In the genomic region with DNA sequence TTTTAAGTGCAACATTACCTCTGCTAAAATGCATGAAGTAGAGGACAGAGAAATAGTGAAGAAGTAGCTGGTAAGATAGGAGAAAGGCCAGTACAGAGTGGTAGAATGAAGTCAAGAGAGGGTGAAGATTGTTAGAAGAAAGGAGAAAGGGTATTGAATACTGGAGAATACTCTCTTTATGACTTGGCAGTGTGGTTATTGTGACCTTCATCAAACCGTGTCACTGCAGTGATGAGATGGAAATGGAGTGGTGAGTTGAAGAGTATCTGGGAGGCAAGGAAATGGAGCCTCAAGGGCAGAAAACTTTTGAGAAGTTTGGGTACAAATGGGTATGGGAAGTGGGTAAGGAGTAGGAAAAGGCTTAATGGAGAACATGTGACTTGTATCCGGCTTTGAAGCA, we compare ENCODE assay signal across 29 cellular contexts. TPM values are rescaled to one million over a fixed set of nuclear protein-coding genes. Genes with fewer than 3 reads are reported as not detected.
A peak's percentile ranks its signal among the peaks of the same experiment; 100 is the strongest.
DNase-seq lines count a peak whose midpoint lies in the region; ATAC-seq and TF ChIP-seq lines count a peak whose summit lies in the region.
"Had no signal": no experiment of that assay in that cellular context is flagged by ENCODE, and none has a peak within 500 bp of the region (broad histone marks: within the 10 kb centered on the region; RNA-seq: fewer than 3 reads in every experiment).

No MANE protein-coding gene starts in this region.

- H3K27ac ChIP-seq in osteoblast (ENCODE audit: low read depth, low read length) = no peak overlapping the region
- H3K27ac ChIP-seq: A549, parathyroid adenoma, skin epidermis, stomach had no signal

- H2AFZ ChIP-seq in osteoblast (ENCODE audit: low read length) = no peak overlapping the region
- H2AFZ ChIP-seq: parathyroid adenoma had no signal

- TF ChIP-seq CTCF in Calu3 (IDR thresholded peaks at IDR 0.05; ENCODE audit: unreplicated experiment) = no peak
- no peak for TF ChIP-seq CTCF in osteoblast (IDR thresholded peaks at IDR 0.05; ENCODE audit: extremely low read depth, low read depth, low read length)

- DNase-seq in activated naive CD4-positive, alpha-beta T cell treated with anti-CD3 and anti-CD28 coated beads for 36 hours = no peak
- DNase-seq in activated naive CD4-positive, alpha-beta T cell treated with anti-CD3 and anti-CD28 coated beads, Interleukin-2, amount 10 ng/mL, durations not matched to agents 7 days and 5 days = no peak
- DNase-seq in Calu3 (no peak), osteoblast (ENCODE audit: insufficient read length, low spot score, missing footprints) (peak; percentile 15), NCI-H82 treated with DMSO at 0.1 percent for 48 hours (lab: John Stamatoyannopoulos, UW; ENCODE audit: unreplicated experiment) (no peak), DMS 273 treated with DMSO at 0.1 percent for 48 hours (lab: John Stamatoyannopoulos, UW) (no peak)
- no peak for DNase-seq in activated T-helper 1 cell treated with anti-CD3 and anti-CD28 coated beads, Interleukin-12 subunit alpha, Interleukin-12 subunit beta, Interleukin-2, Interleukin-4 antibody, amounts not matched to agents 30 ng/mL and 10 ng/mL and 1 ng/mL, durations not matched to agents 14 hours and 24 hours and 36 hours (ENCODE audit: low spot score)
- DNase-seq: activated CD4-positive, CD25-positive, alpha-beta regulatory T cell treated with anti-CD3 and anti-CD28 coated beads, Interleukin-2, amount 50 U/mL, for 72 hours; activated CD8-positive, alpha-beta memory T cell treated with anti-CD3 and anti-CD28 coated beads for 24 hours; activated gamma-delta T cell treated with Interleukin-2 at 50 U/mL for 16 hours; CD4-positive, alpha-beta memory T cell; EL; H9; hippocampal formation; left cardiac atrium; mammary epithelial cell; NCI-H1105; NCI-H187; NCI-H446 treated with DMSO at 0.1 percent for 48 hours; NCI-H774; retina; RPMI8226; SK-N-SH; stomach had no signal

- peaks cover 3% of the 10 kb centered on the region for H3K36me3 ChIP-seq in osteoblast (ENCODE audit: insufficient read depth, low read length)

- peaks cover 11% of the 10 kb centered on the region for H3K4me1 Mint-ChIP-seq in activated naive CD4-positive, alpha-beta T cell treated with anti-CD3 and anti-CD28 coated beads for 36 hours (ENCODE audit: low read depth)
- H3K4me1 Mint-ChIP-seq in activated naive CD4-positive, alpha-beta T cell treated with anti-CD3 and anti-CD28 coated beads, Interleukin-2, amount 10 ng/mL, durations not matched to agents 7 days and 5 days = peaks cover 20% of the 10 kb centered on the region
- H3K4me1 Mint-ChIP-seq in Calu3 (ENCODE audit: low read depth, unreplicated experiment) = peaks cover 59% of the 10 kb centered on the region
- H3K4me1 Mint-ChIP-seq in activated T-helper 1 cell treated with anti-CD3 and anti-CD28 coated beads, Interleukin-12 subunit alpha, Interleukin-12 subunit beta, Interleukin-2, Interleukin-4 antibody, amounts not matched to agents 30 ng/mL and 10 ng/mL and 1 ng/mL, durations not matched to agents 14 hours and 24 hours and 36 hours (ENCODE audit: low read depth) = peaks cover 24% of the 10 kb centered on the region

- no peaks in the 10 kb centered on the region for H3K27me3 Mint-ChIP-seq in activated naive CD4-positive, alpha-beta T cell treated with anti-CD3 and anti-CD28 coated beads for 36 hours (ENCODE audit: low read depth)
- H3K27me3 Mint-ChIP-seq in activated naive CD4-positive, alpha-beta T cell treated with anti-CD3 and anti-CD28 coated beads, Interleukin-2, amount 10 ng/mL, durations not matched to agents 7 days and 5 days = no peaks in the 10 kb centered on the region
- no peaks in the 10 kb centered on the region for H3K27me3 Mint-ChIP-seq in Calu3 (ENCODE audit: unreplicated experiment)
- H3K27me3 Mint-ChIP-seq in activated T-helper 1 cell treated with anti-CD3 and anti-CD28 coated beads, Interleukin-12 subunit alpha, Interleukin-12 subunit beta, Interleukin-2, Interleukin-4 antibody, amounts not matched to agents 30 ng/mL and 10 ng/mL and 1 ng/mL, durations not matched to agents 14 hours and 24 hours and 36 hours (ENCODE audit: insufficient read depth) = no peaks in the 10 kb centered on the region
- H3K27me3 Mint-ChIP-seq: CD4-positive, alpha-beta memory T cell had no signal

- no peaks in the 10 kb centered on the region for H3K9me3 ChIP-seq in osteoblast (ENCODE audit: low read depth, low read length)
- H3K9me3 ChIP-seq: A549, SK-N-SH, stomach had no signal

- intact Hi-C loops in activated naive CD4-positive, alpha-beta T cell treated with anti-CD3 and anti-CD28 coated beads for 36 hours (cut with micrococcal nuclease) = no loop called here
- intact Hi-C loops in Calu3 (cut with micrococcal nuclease; ENCODE audit: unreplicated experiment) = no loop called here
- intact Hi-C loops in activated T-helper 1 cell treated with anti-CD3 and anti-CD28 coated beads, Interleukin-12 subunit alpha, Interleukin-12 subunit beta, Interleukin-2, Interleukin-4 antibody, amounts not matched to agents 30 ng/mL and 10 ng/mL and 1 ng/mL, durations not matched to agents 14 hours and 24 hours and 36 hours (cut with micrococcal nuclease) = no loop called here

- peak overlapping the region; percentile 10 for H3K27ac Mint-ChIP-seq in activated naive CD4-positive, alpha-beta T cell treated with anti-CD3 and anti-CD28 coated beads for 36 hours
- H3K27ac Mint-ChIP-seq in activated naive CD4-positive, alpha-beta T cell treated with anti-CD3 and anti-CD28 coated beads, Interleukin-2, amount 10 ng/mL, durations not matched to agents 7 days and 5 days = no peak overlapping the region
- peak overlapping the region; percentile 73 for H3K27ac Mint-ChIP-seq in Calu3 (ENCODE audit: unreplicated experiment)
- peak overlapping the region; percentile 50 for H3K27ac Mint-ChIP-seq in activated T-helper 1 cell treated with anti-CD3 and anti-CD28 coated beads, Interleukin-12 subunit alpha, Interleukin-12 subunit beta, Interleukin-2, Interleukin-4 antibody, amounts not matched to agents 30 ng/mL and 10 ng/mL and 1 ng/mL, durations not matched to agents 14 hours and 24 hours and 36 hours
- H3K27ac Mint-ChIP-seq: H9 had no signal

- H3K79me2 ChIP-seq in osteoblast (ENCODE audit: insufficient read depth, low read length) = peaks cover 3% of the 10 kb centered on the region
- H3K79me2 ChIP-seq: parathyroid adenoma had no signal

- H3K4me3 Mint-ChIP-seq in activated naive CD4-positive, alpha-beta T cell treated with anti-CD3 and anti-CD28 coated beads for 36 hours = no peak overlapping the region
- H3K4me3 Mint-ChIP-seq in activated naive CD4-positive, alpha-beta T cell treated with anti-CD3 and anti-CD28 coated beads, Interleukin-2, amount 10 ng/mL, durations not matched to agents 7 days and 5 days = no peak overlapping the region
- peak overlapping the region; percentile 1 for H3K4me3 Mint-ChIP-seq in Calu3 (ENCODE audit: low read depth, unreplicated experiment)
- no peak overlapping the region for H3K4me3 Mint-ChIP-seq in activated T-helper 1 cell treated with anti-CD3 and anti-CD28 coated beads, Interleukin-12 subunit alpha, Interleukin-12 subunit beta, Interleukin-2, Interleukin-4 antibody, amounts not matched to agents 30 ng/mL and 10 ng/mL and 1 ng/mL, durations not matched to agents 14 hours and 24 hours and 36 hours
- H3K4me3 Mint-ChIP-seq: CD4-positive, alpha-beta memory T cell; H9 had no signal

- H3K36me3 Mint-ChIP-seq in activated naive CD4-positive, alpha-beta T cell treated with anti-CD3 and anti-CD28 coated beads for 36 hours (ENCODE audit: low read depth) = peaks cover 5% of the 10 kb centered on the region
- H3K36me3 Mint-ChIP-seq in activated naive CD4-positive, alpha-beta T cell treated with anti-CD3 and anti-CD28 coated beads, Interleukin-2, amount 10 ng/mL, durations not matched to agents 7 days and 5 days = peaks cover 20% of the 10 kb centered on the region
- peaks cover 60% of the 10 kb centered on the region for H3K36me3 Mint-ChIP-seq in Calu3 (ENCODE audit: insufficient read depth, unreplicated experiment)
- peaks cover 11% of the 10 kb centered on the region for H3K36me3 Mint-ChIP-seq in activated T-helper 1 cell treated with anti-CD3 and anti-CD28 coated beads, Interleukin-12 subunit alpha, Interleukin-12 subunit beta, Interleukin-2, Interleukin-4 antibody, amounts not matched to agents 30 ng/mL and 10 ng/mL and 1 ng/mL, durations not matched to agents 14 hours and 24 hours and 36 hours (ENCODE audit: low read depth)

- no peaks in the 10 kb centered on the region for H3K27me3 ChIP-seq in osteoblast (ENCODE audit: insufficient read depth, low read length)
- H3K27me3 ChIP-seq: stomach had no signal

- ATAC-seq in GM19023 (IDR thresholded peaks at IDR 0.05; ENCODE audit: unreplicated experiment) = no peak
- ATAC-seq: A549, K562, left cardiac atrium had no signal

- H3K9me3 Mint-ChIP-seq in activated naive CD4-positive, alpha-beta T cell treated with anti-CD3 and anti-CD28 coated beads for 36 hours = no peaks in the 10 kb centered on the region
- no peaks in the 10 kb centered on the region for H3K9me3 Mint-ChIP-seq in activated naive CD4-positive, alpha-beta T cell treated with anti-CD3 and anti-CD28 coated beads, Interleukin-2, amount 10 ng/mL, durations not matched to agents 7 days and 5 days
- no peaks in the 10 kb centered on the region for H3K9me3 Mint-ChIP-seq in Calu3 (ENCODE audit: low read depth, unreplicated experiment)
- no peaks in the 10 kb centered on the region for H3K9me3 Mint-ChIP-seq in activated T-helper 1 cell treated with anti-CD3 and anti-CD28 coated beads, Interleukin-12 subunit alpha, Interleukin-12 subunit beta, Interleukin-2, Interleukin-4 antibody, amounts not matched to agents 30 ng/mL and 10 ng/mL and 1 ng/mL, durations not matched to agents 14 hours and 24 hours and 36 hours
- H3K9me3 Mint-ChIP-seq: CD4-positive, alpha-beta memory T cell; H9 had no signal

- peaks cover 5% of the 10 kb centered on the region for H4K20me1 ChIP-seq in osteoblast (ENCODE audit: insufficient read depth, low read length)

- BruUV-seq in Calu3 (replicated peaks; lab: Mats Ljungman, UMichigan) = no TSS peak

- H3K4me1 ChIP-seq in osteoblast (ENCODE audit: insufficient read depth, low read length) = no peaks in the 10 kb centered on the region
- H3K4me1 ChIP-seq: A549, parathyroid adenoma had no signal

- no peak overlapping the region for H3K4me2 ChIP-seq in osteoblast (ENCODE audit: insufficient read depth, low read length)
- H3K4me2 ChIP-seq: A549, SK-N-SH had no signal

- CTCF ChIA-PET in activated naive CD4-positive, alpha-beta T cell treated with anti-CD3 and anti-CD28 coated beads for 36 hours (lab: Charles Lee) = interaction anchor here (0.5 kb wide), 1 partner anchor 76 kb away, joined by 6 read pairs; no protein-coding TSS in a partner anchor
- CTCF ChIA-PET in activated naive CD4-positive, alpha-beta T cell treated with anti-CD3 and anti-CD28 coated beads, Interleukin-2, amount 10 ng/mL, durations not matched to agents 7 days and 5 days (lab: Charles Lee) = no interaction called here
- CTCF ChIA-PET in Calu3 (lab: Charles Lee) = interaction anchor here (0.5 to 0.6 kb wide), 2 partner anchors 8 to 64 kb away, joined by 3 to 4 read pairs; no protein-coding TSS in a partner anchor

- no peak overlapping the region for H3K4me3 ChIP-seq in osteoblast (ENCODE audit: insufficient read depth, low read length)
- H3K4me3 ChIP-seq: A549, K562, skin epidermis, stomach had no signal

RNA-seq across cellular contexts. Expression of gene MINDY2, which starts 24.7 kb away (rescaled TPM):
- total RNA-seq in activated naive CD4-positive, alpha-beta T cell treated with anti-CD3 and anti-CD28 coated beads for 36 hours = 1 to 10 TPM; 4.6 to 6.6 TPM
- total RNA-seq in Calu3 (2022) (46.2 and 59.0 TPM in 2 replicates), osteoblast (19.9 and 20.3 TPM in 2 replicates)
- 9.0 and 9.7 TPM in 2 replicates for total RNA-seq in activated T-helper 1 cell treated with anti-CD3 and anti-CD28 coated beads, Interleukin-12 subunit alpha, Interleukin-12 subunit beta, Interleukin-2, Interleukin-4 antibody, amounts not matched to agents 30 ng/mL and 10 ng/mL and 1 ng/mL, durations not matched to agents 14 hours and 24 hours and 36 hours

RNA-seq across cellular contexts. Expression of gene ADAM10, which starts 46.3 kb away (rescaled TPM):
- 10 to 100 TPM; 70.7 to 76.3 TPM for total RNA-seq in activated naive CD4-positive, alpha-beta T cell treated with anti-CD3 and anti-CD28 coated beads for 36 hours
- 407 and 474 TPM in 2 replicates for total RNA-seq in Calu3 (2022)
- total RNA-seq in activated T-helper 1 cell treated with anti-CD3 and anti-CD28 coated beads, Interleukin-12 subunit alpha, Interleukin-12 subunit beta, Interleukin-2, Interleukin-4 antibody, amounts not matched to agents 30 ng/mL and 10 ng/mL and 1 ng/mL, durations not matched to agents 14 hours and 24 hours and 36 hours = 98.7 and 116 TPM in 2 replicates
- 122 and 137 TPM in 2 replicates for total RNA-seq in osteoblast
